In the genomic region with DNA sequence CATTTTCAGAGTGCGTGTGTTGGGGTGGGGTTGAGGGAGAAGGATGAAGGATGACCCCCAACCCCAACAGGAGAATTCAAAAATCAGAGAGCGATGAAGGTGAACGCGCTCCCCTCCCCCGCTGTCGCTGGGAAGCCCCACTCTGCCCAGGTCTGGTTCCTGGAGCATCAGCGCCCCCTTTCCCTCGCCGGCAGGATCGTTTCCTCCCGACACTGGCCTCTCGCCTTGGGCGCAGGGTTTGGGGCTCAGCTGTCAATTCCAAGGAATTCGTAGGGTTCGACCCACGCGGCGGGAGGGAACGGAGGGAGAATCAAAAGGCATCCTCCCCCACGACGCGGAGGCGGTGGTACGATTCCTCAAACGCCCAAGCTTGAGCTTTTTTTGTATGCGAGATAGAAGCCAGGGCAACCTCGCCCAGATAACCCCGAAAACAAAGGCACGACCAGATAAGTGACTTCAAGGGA, we compare ENCODE assay signal across 8 cellular contexts.
A peak's percentile ranks its signal among the peaks of the same experiment; 100 is the strongest.
DNase-seq lines count a peak whose midpoint lies in the region; ATAC-seq and TF ChIP-seq lines count a peak whose summit lies in the region.

No MANE protein-coding gene starts in this region.

- peak; percentile 35 for DNase-seq in DMS53 treated with DMSO at 0.1 percent for 48 hours (lab: John Stamatoyannopoulos, UW; ENCODE audit: unreplicated experiment)
- DNase-seq in HCEC 1CT: peak; percentile 71
- DNase-seq in RWPE1 (ENCODE audit: low spot score): peak; percentile 53
- DNase-seq in caudate nucleus (lab: John Stamatoyannopoulos, UW): peak in 48 of 61 donors; percentile 4 to 71 (median 40)
- peak; percentile 61 for DNase-seq in kidney tubule cell (ENCODE audit: low spot score)
- peak; percentile 38 for DNase-seq in stimulated activated CD4-positive, alpha-beta T cell treated with anti-CD3 and anti-CD28 coated beads, Interleukin-4, amount 100 ng/mL, for 24 hours
- no peak for DNase-seq in NCI-H2107 (lab: John Stamatoyannopoulos, UW)

- CTCF ChIA-PET in RWPE1 (lab: Yijun Ruan, JAX): interaction anchor here (0.6 to 1.9 kb wide), 3 partner anchors 307 to 761 kb away, joined by 3 to 5 read pairs (median 4); no protein-coding TSS in a partner anchor

- no peak for ATAC-seq in GM19397 (IDR thresholded peaks at IDR 0.05; ENCODE audit: unreplicated experiment)

- H3K27ac ChIP-seq in RWPE1: no peak overlapping the region
- H3K27ac ChIP-seq in caudate nucleus (ENCODE audit: low read depth, low read length): no peak overlapping the region

- POLR2A ChIA-PET in RWPE1 (lab: Yijun Ruan, JAX; ENCODE audit: low non-redundant PET): no interaction called here

- peak; percentile 81 for TF ChIP-seq CTCF in RWPE1 (conservative IDR thresholded peaks at IDR 0.05; ENCODE audit: low read depth)
